ENCODE assay signal across 1 cellular context in genomic region chr12:8943565-8944186, GRCh38.
TF ChIP-seq lines count a peak whose summit lies in the region.

No MANE protein-coding gene starts in this region.

TF ChIP-seq in H1, 55 proteins besides CTCF, POLR2A, EP300 and RAD21:
- peak; percentile 74 for TF ChIP-seq POLR2AphosphoS5 (IDR thresholded peaks at IDR 0.05; ENCODE audit: low read depth, low read length)
- TF ChIP-seq EZH2 (IDR thresholded peaks at IDR 0.05; ENCODE audit: low read depth, low read length, severe bottlenecking): no peak
- TF ChIP-seq CEBPB (IDR thresholded peaks at IDR 0.05; ENCODE audit: low read depth, low read length): peak; percentile 91
